9 cellular contexts compared by ENCODE assay signal in genomic region chr16:4293822-4294457, GRCh38. TPM values are rescaled to one million over a fixed set of nuclear protein-coding genes. Genes with fewer than 3 reads are reported as not detected.
DNase-seq lines count a peak whose midpoint lies in the region; ATAC-seq and TF ChIP-seq lines count a peak whose summit lies in the region.
"Had no signal": no experiment of that assay in that cellular context is flagged by ENCODE, and none has a peak within 500 bp of the region (broad histone marks: within the 10 kb centered on the region; RNA-seq: fewer than 3 reads in every experiment).

No MANE protein-coding gene starts in this region.

- peaks cover 30% of the 10 kb centered on the region for H3K4me1 ChIP-seq in adipocyte (ENCODE audit: control insufficient read depth, insufficient read depth, low read length)
- peaks cover 13% of the 10 kb centered on the region for H3K4me1 ChIP-seq in iPS-18a (ENCODE audit: control insufficient read depth, low read depth, low read length)
- peaks cover 0 to 24% (median 3%) of the 10 kb centered on the region in 6 donors for H3K4me1 ChIP-seq in spleen

- ATAC-seq in GM18519 (IDR thresholded peaks at IDR 0.05; ENCODE audit: low FRiP score, unreplicated experiment), result no peak

- no peaks in the 10 kb centered on the region for H3K9me3 ChIP-seq in adipocyte (ENCODE audit: control insufficient read depth, low read length)
- no peaks in the 10 kb centered on the region for H3K9me3 ChIP-seq in iPS-18a (ENCODE audit: control insufficient read depth, low read depth, low read length)
- H3K9me3 ChIP-seq in spleen, result no peaks in the 10 kb centered on the region

- intact Hi-C loops in spleen (cut with DNase I; ENCODE audit: low total_unique reads), result no loop called here

- no peaks in the 10 kb centered on the region for H3K27me3 ChIP-seq in adipocyte (replicated peaks; ENCODE audit: control insufficient read depth, insufficient read depth, low read length)
- no peaks in the 10 kb centered on the region for H3K27me3 ChIP-seq in iPS-18a (ENCODE audit: control insufficient read depth, insufficient read depth, low read length)
- H3K27me3 ChIP-seq in spleen (replicated peaks in 1 of 7), result peaks cover 0 to 20% (median 0%) of the 10 kb centered on the region in 7 donors

- H3K9ac ChIP-seq in adipocyte (ENCODE audit: low read length) (peak overlapping the region; percentile 67), iPS-18a (ENCODE audit: low read length) (no peak overlapping the region)

- H3K4me3 ChIP-seq in adipocyte (ENCODE audit: low read length) (peak overlapping the region; percentile 56), iPS-18a (ENCODE audit: low read length) (peak overlapping the region; percentile 46), spleen (no peak overlapping the region)

- no peak for TF ChIP-seq POLR2A in spleen (IDR thresholded peaks at IDR 0.05)

- TF ChIP-seq CTCF in spleen (IDR thresholded peaks at IDR 0.05 in 8 of 11, conservative IDR thresholded peaks at IDR 0.05 in 3 of 11), result no peak

- H3K36me3 ChIP-seq in adipocyte (ENCODE audit: control insufficient read depth, insufficient read depth, low read length, severe bottlenecking) (no peaks in the 10 kb centered on the region), iPS-18a (ENCODE audit: control insufficient read depth, low read depth, low read length) (no peaks in the 10 kb centered on the region), spleen (no peaks in the 10 kb centered on the region)

- TF ChIP-seq EP300 in Ishikawa (IDR thresholded peaks at IDR 0.05; ENCODE audit: borderline replicate concordance), result peak; percentile 53; the same call in 1 of the 2 replicates

- peak; percentile 23; the same call in 1 of the 2 replicates for TF ChIP-seq RAD21 in Ishikawa (IDR thresholded peaks at IDR 0.05; ENCODE audit: low read depth)

- WGBS in spleen, 5 donors, result 18 to 30% (median 25%) methylated on average over 14 to 20 of the region's 20 CpGs

- DNase-seq in A172 (ENCODE audit: low spot score) (peak; percentile 78), adipocyte (ENCODE audit: low read depth) (peak; percentile 93), superior temporal gyrus (ENCODE audit: extremely low spot score) (peak; percentile 19), DMS114 treated with DMSO at 0.1 percent for 48 hours (lab: John Stamatoyannopoulos, UW; ENCODE audit: unreplicated experiment) (no peak), spleen (no peak)
- DNase-seq: DND-41 had no signal

- H3K27ac ChIP-seq in iPS-18a (ENCODE audit: low read length) (peak overlapping the region; percentile 35), spleen (peak overlapping the region in 3 of 8 donors; percentile 25 to 30 (median 26))

TF ChIP-seq in Ishikawa, 13 proteins besides CTCF, POLR2A, EP300 and RAD21:
- TF ChIP-seq REST (IDR thresholded peaks at IDR 0.05; ENCODE audit: low read depth), result no peak
- peak; percentile 37; the same call in 1 of the 2 replicates for TF ChIP-seq MAX (IDR thresholded peaks at IDR 0.05)
- no peak for TF ChIP-seq YY1 (IDR thresholded peaks at IDR 0.05; ENCODE audit: low read depth)
- no peak for TF ChIP-seq TAF1 (IDR thresholded peaks at IDR 0.05; ENCODE audit: low read depth)
- TF ChIP-seq TEAD4 (IDR thresholded peaks at IDR 0.05), result peak; percentile 67
- no peak for TF ChIP-seq EGR1 (IDR thresholded peaks at IDR 0.05)
- TF ChIP-seq TCF12 (IDR thresholded peaks at IDR 0.05; ENCODE audit: low read depth), result peak; percentile 58
- TF ChIP-seq ZBTB7A (IDR thresholded peaks at IDR 0.05; ENCODE audit: low read depth), result no peak
- no peak for TF ChIP-seq CREB1 (IDR thresholded peaks at IDR 0.05; ENCODE audit: low read depth)
- no peak for TF ChIP-seq CEBPB (IDR thresholded peaks at IDR 0.05)
- no peak for TF ChIP-seq FOXM1 (IDR thresholded peaks at IDR 0.05; ENCODE audit: borderline replicate concordance, low read depth)
- TF ChIP-seq NFIC (IDR thresholded peaks at IDR 0.05), result peak; percentile 65; the same call in 1 of the 2 replicates
- no peak for TF ChIP-seq USF1 (IDR thresholded peaks at IDR 0.05)
TF ChIP-seq in Ishikawa: peak in this region for 4.

RNA-seq across cellular contexts. Expression of gene TFAP4, which starts 21.1 kb away (rescaled TPM):
- total RNA-seq in A172 (2014; rRNA removed; shearing (Covaris generic)), result 8.0 and 12.1 TPM in 2 replicates
- 10 to 100 TPM in 4 of 7 donors, 1 to 10 TPM in 3; 8.5 to 14.9 (median 11.0) TPM for total RNA-seq in spleen
- polyA plus RNA-seq in spleen, result 10 to 100 TPM in 2 of 3 donors, 1 to 10 TPM in 1; 7.6 to 14.2 (median 11.5) TPM

RNA-seq across cellular contexts. Expression of gene GLIS2, which starts 21.9 kb away (rescaled TPM):
- total RNA-seq in A172 (2014; rRNA removed; shearing (Covaris generic)), result 3.2 and 5.7 TPM in 2 replicates
- 1 to 10 TPM; 1.8 to 8.4 (median 4.8) TPM for total RNA-seq in spleen
- 1 to 10 TPM in 2 of 3 donors, under 1 TPM in 1; 0.89 to 2.5 (median 2.0) TPM for polyA plus RNA-seq in spleen

RNA-seq across cellular contexts. Expression of gene SRL, which starts 52.1 kb away (rescaled TPM):
- not detected in 2 replicates for total RNA-seq in A172 (2014; rRNA removed; shearing (Covaris generic))
- total RNA-seq in spleen, result 1 to 10 TPM; 2.1 to 5.8 (median 3.8) TPM
- 1 to 10 TPM in 1 of 3 donors, under 1 TPM in 2; 0.57 to 1.8 (median 0.62) TPM for polyA plus RNA-seq in spleen

RNA-seq across cellular contexts. Expression of gene PAM16, which starts 57.2 kb away (rescaled TPM):
- 46.8 and 116 TPM in 2 replicates for total RNA-seq in A172 (2014; rRNA removed; shearing (Covaris generic))
- 10 to 100 TPM; 26.7 to 45.9 (median 30.1) TPM for total RNA-seq in spleen
- polyA plus RNA-seq in spleen, result 10 to 100 TPM; 65.5 to 88.8 (median 84.8) TPM

Comparison
In these comparisons a context has a peak if more than half of its experiments do, and no peak if none do; other contexts are left out.
1. DNase-seq: peak in A172 (single experiment), adipocyte (single experiment) and superior temporal gyrus (single experiment); none in DMS114 treated with DMSO at 0.1 percent for 48 hours (single experiment) and spleen (single experiment).
2. H3K4me3 ChIP-seq: peak in adipocyte (single experiment) and iPS-18a (single experiment); none in spleen (0 of 8).